ENCODE assay signal across 13 cellular contexts in genomic region chr15:52096536-52096935, GRCh38. TPM values are rescaled to one million over a fixed set of nuclear protein-coding genes. Genes with fewer than 3 reads are reported as not detected.
"Had no signal": no experiment of that assay in that cellular context is flagged by ENCODE, and none has a peak within 500 bp of the region (broad histone marks: within the 10 kb centered on the region; RNA-seq: fewer than 3 reads in every experiment).

No MANE protein-coding gene starts in this region.

RNA-seq across cellular contexts. Expression of gene BCL2L10, which starts 16.0 kb away (rescaled TPM):
- total RNA-seq: activated CD4-positive, alpha-beta memory T cell treated with anti-CD3 and anti-CD28 coated beads for 36 hours; activated CD4-positive, alpha-beta T cell treated with anti-CD3 and anti-CD28 coated beads for 36 hours; activated CD4-positive, alpha-beta T cell treated with anti-CD3 and anti-CD28 coated beads, Interleukin-2, amount 10 ng/mL, durations not matched to agents 24 days and 14 days; activated CD8-positive, alpha-beta memory T cell treated with anti-CD3 and anti-CD28 coated beads, Interleukin-2, amount 10 ng/mL, durations not matched to agents 7 days and 5 days; activated naive CD4-positive, alpha-beta T cell treated with anti-CD3 and anti-CD28 coated beads for 36 hours; activated naive CD8-positive, alpha-beta T cell treated with anti-CD3 and anti-CD28 coated beads for 36 hours; activated T-helper 1 cell treated with anti-CD3 and anti-CD28 coated beads, Interleukin-12 subunit alpha, Interleukin-12 subunit beta, Interleukin-2, Interleukin-4 antibody, amounts not matched to agents 30 ng/mL and 10 ng/mL and 1 ng/mL, durations not matched to agents 14 hours and 24 hours and 36 hours; activated T-helper 2 cell treated with anti-CD3 and anti-CD28 coated beads, Interferon-gamma antibody, Interleukin-2, Interleukin-4, amounts not matched to agents 10 μg/mL and 5 μg/mL and 100 μg/mL, durations not matched to agents 14 hours and 24 hours and 36 hours; aorta; chondrocyte; endothelial cell of umbilical vein; glomerular endothelial cell; T-helper 1 cell treated with Interleukin-12 subunit alpha and Interleukin-12 subunit beta and Interleukin-4 antibody, amounts not matched to agents 30 ng/mL and 1 ng/mL, for 36 hours had no signal
- polyA plus RNA-seq: aorta had no signal
